1 cellular context compared by ENCODE assay signal in genomic region chr3:27888562-27888961, GRCh38.
TF ChIP-seq lines count a peak whose summit lies in the region.

No MANE protein-coding gene starts in this region.

TF ChIP-seq in HepG2, 621 proteins besides CTCF, POLR2A, EP300 and RAD21 (continued from another document):
- TF ChIP-seq FOXP4 (CRISPR knock-in tag; IDR thresholded peaks at IDR 0.05) (no peak), CEBPZ (IDR thresholded peaks at IDR 0.05; ENCODE audit: low read length) (no peak), ZNF382 (CRISPR knock-in tag; IDR thresholded peaks at IDR 0.05; ENCODE audit: borderline replicate concordance) (no peak), ZBTB38 (CRISPR knock-in tag; IDR thresholded peaks at IDR 0.05) (no peak), NPAS2 (CRISPR knock-in tag; IDR thresholded peaks at IDR 0.05; ENCODE audit: borderline replicate concordance) (no peak), ZNF24 (IDR thresholded peaks at IDR 0.05) (no peak), ZNF607 (CRISPR knock-in tag; IDR thresholded peaks at IDR 0.05; ENCODE audit: borderline replicate concordance) (no peak), IKZF4 (CRISPR knock-in tag; IDR thresholded peaks at IDR 0.05; ENCODE audit: borderline replicate concordance, low read depth, not compliant biosample characterization) (no peak), RBM22 (optimal IDR thresholded peaks at IDR 0.05; ENCODE audit: low read length) (no peak), ZNF20 (CRISPR knock-in tag; IDR thresholded peaks at IDR 0.05) (no peak), JUNB (CRISPR knock-in tag; IDR thresholded peaks at IDR 0.05; ENCODE audit: borderline replicate concordance) (no peak)
TF ChIP-seq in HepG2: peak in this region for 0.
